8 cellular contexts compared by ENCODE assay signal in the genomic region with DNA sequence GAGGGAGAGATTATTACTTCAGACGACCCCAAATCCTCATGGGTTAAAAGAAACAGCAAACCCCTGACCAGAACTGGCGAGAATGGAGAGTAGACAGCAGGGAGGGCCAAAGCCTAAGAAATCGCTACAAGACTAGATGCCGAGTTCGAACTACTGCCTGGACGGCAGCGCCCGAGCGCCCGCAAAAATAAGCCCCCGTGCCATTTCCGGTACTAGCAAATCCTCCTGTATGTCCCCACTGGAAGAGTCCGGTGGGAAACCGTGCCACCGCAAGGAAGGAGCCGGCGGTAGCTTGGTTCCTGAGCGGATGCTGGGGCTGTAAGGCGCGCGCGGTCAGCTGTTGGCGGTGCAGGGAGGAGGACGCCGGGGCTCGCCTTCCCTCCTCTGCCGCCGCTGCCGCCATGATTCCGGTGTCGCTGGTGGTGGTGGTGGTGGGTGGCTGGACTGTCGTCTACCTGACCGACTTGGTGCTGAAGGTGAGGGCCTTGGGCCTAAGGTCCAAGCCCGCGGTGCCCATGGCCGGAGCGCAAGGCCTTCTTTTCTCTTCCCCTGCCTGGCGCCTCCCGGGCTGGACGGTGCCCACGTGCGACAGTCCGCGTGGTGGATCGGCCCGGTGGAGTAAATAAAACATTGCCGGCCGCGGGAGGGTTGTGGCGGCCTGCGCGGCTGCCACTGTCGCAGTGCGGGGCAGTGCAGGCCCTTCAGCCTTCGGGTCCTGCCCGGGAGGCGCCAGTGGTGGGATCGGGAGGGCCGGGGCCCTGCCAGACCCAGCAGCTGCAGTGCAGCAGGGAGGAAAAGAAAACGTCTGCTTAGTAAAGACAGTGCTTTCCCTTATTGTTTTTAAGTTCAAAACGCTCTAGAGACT. TPM values are rescaled to one million over a fixed set of nuclear protein-coding genes. Genes with fewer than 3 reads are reported as not detected.
DNase-seq lines count a peak whose midpoint lies in the region; ATAC-seq and TF ChIP-seq lines count a peak whose summit lies in the region.

MBTPS2 (plus strand) TSS at position 284 of the 865 bp plus-strand sequence; CDS start at position 402, 118 bp downstream.

- peaks cover 6 to 15% (median 6%) of the 10 kb centered on the region in 4 donors for H3K4me1 Mint-ChIP-seq in CD4-positive, alpha-beta memory T cell
- H3K4me1 Mint-ChIP-seq in activated CD4-positive, alpha-beta memory T cell treated with anti-CD3 and anti-CD28 coated beads, Interleukin-2, amount 10 ng/mL, durations not matched to agents 7 days and 5 days: peaks cover 11% of the 10 kb centered on the region

- no peaks in the 10 kb centered on the region for H3K27me3 ChIP-seq in CD4-positive, alpha-beta memory T cell (ENCODE audit: insufficient read depth, low read length)
- H3K27me3 ChIP-seq in ectodermal cell (ENCODE audit: control insufficient read depth, insufficient read depth, low read length, poor library complexity, severe bottlenecking) (no peaks in the 10 kb centered on the region), lower lobe of right lung (ENCODE audit: low read depth) (no peaks in the 10 kb centered on the region)

- H3K27me3 Mint-ChIP-seq in CD4-positive, alpha-beta memory T cell: no peaks in the 10 kb centered on the region
- H3K27me3 Mint-ChIP-seq in activated CD4-positive, alpha-beta memory T cell treated with anti-CD3 and anti-CD28 coated beads, Interleukin-2, amount 10 ng/mL, durations not matched to agents 7 days and 5 days: peaks cover 2% of the 10 kb centered on the region

- peak within 1 kb of the TSS; percentile 36 to 70 for H3K4me3 ChIP-seq in CD4-positive, alpha-beta memory T cell (ENCODE audit: low read length in 2 of 2)
- H3K4me3 ChIP-seq in ectodermal cell (ENCODE audit: insufficient read depth, low read depth, low read length) (peak within 1 kb of the TSS; percentile 75), lower lobe of right lung (peak within 1 kb of the TSS; percentile 67)

- peak within 1 kb of the TSS; percentile 60 for H3K27ac ChIP-seq in CD4-positive, alpha-beta memory T cell (ENCODE audit: low read depth, low read length)
- H3K27ac ChIP-seq in ectodermal cell (ENCODE audit: insufficient read depth, low read depth, low read length, poor library complexity, severe bottlenecking) (no peak within 1 kb of the TSS), lower lobe of right lung (peak within 1 kb of the TSS; percentile 84)

- H3K36me3 Mint-ChIP-seq in CD4-positive, alpha-beta memory T cell: peaks cover 3 to 12% of the 10 kb centered on the region in 2 donors
- H3K36me3 Mint-ChIP-seq in activated CD4-positive, alpha-beta memory T cell treated with anti-CD3 and anti-CD28 coated beads, Interleukin-2, amount 10 ng/mL, durations not matched to agents 7 days and 5 days (ENCODE audit: low read depth): peaks cover 6% of the 10 kb centered on the region

- POLR2A ChIA-PET in CD4-positive, alpha-beta memory T cell (lab: Charles Lee; ENCODE audit: partially characterized antibody): interaction anchor here (0.7 to 1.4 kb wide), 7 partner anchors 10 to 146 kb away, joined by 3 to 8 read pairs (median 3); no protein-coding TSS in a partner anchor
- POLR2A ChIA-PET in activated CD4-positive, alpha-beta memory T cell treated with anti-CD3 and anti-CD28 coated beads, Interleukin-2, amount 10 ng/mL, durations not matched to agents 7 days and 5 days (lab: Charles Lee): interaction anchor here (1.0 to 1.9 kb wide), 4 partner anchors 11 to 134 kb away, joined by 3 to 8 read pairs (median 4); partner anchors contain the start of gene SMS

- peak within 1 kb of the TSS; percentile 82 to 93 (median 91) for H3K27ac Mint-ChIP-seq in CD4-positive, alpha-beta memory T cell
- peak within 1 kb of the TSS; percentile 84 for H3K27ac Mint-ChIP-seq in activated CD4-positive, alpha-beta memory T cell treated with anti-CD3 and anti-CD28 coated beads, Interleukin-2, amount 10 ng/mL, durations not matched to agents 7 days and 5 days

- no peaks in the 10 kb centered on the region for H3K9me3 ChIP-seq in CD4-positive, alpha-beta memory T cell (ENCODE audit: control insufficient read depth in 1 of 2, low read length in 2 of 2)
- H3K9me3 ChIP-seq in ectodermal cell (ENCODE audit: control insufficient read depth, low read length) (no peaks in the 10 kb centered on the region), lower lobe of right lung (no peaks in the 10 kb centered on the region)

- H3K4me1 ChIP-seq in CD4-positive, alpha-beta memory T cell (ENCODE audit: insufficient read depth, low read length): peaks cover 8% of the 10 kb centered on the region
- H3K4me1 ChIP-seq in ectodermal cell (ENCODE audit: control insufficient read depth, insufficient read depth, low read length) (no peaks in the 10 kb centered on the region), lower lobe of right lung (no peaks in the 10 kb centered on the region)

- CTCF ChIA-PET in CD4-positive, alpha-beta memory T cell (lab: Charles Lee; ENCODE audit: partially characterized antibody): no interaction called here
- CTCF ChIA-PET in activated CD4-positive, alpha-beta memory T cell treated with anti-CD3 and anti-CD28 coated beads, Interleukin-2, amount 10 ng/mL, durations not matched to agents 7 days and 5 days (lab: Charles Lee): interaction anchor here (0.6 to 3.0 kb wide), 4 partner anchors 40 to 146 kb away, joined by 3 to 25 read pairs (median 5); no protein-coding TSS in a partner anchor

- TF ChIP-seq CTCF in lower lobe of right lung (IDR thresholded peaks at IDR 0.05): no peak

- intact Hi-C loops in CD4-positive, alpha-beta memory T cell (cut with micrococcal nuclease): loop anchor here (1.0 kb wide), 1 partner anchor 101 kb away; the partner anchor contains the start of gene SMS
- intact Hi-C loops in lower lobe of right lung (cut with DNase I): no loop called here

- WGBS in ectodermal cell, 2 experiments: 0 to 1% methylated on average over 56 to 59 of the region's 61 CpGs

- H3K4me3 Mint-ChIP-seq in CD4-positive, alpha-beta memory T cell: peak within 1 kb of the TSS; percentile 83 to 96 (median 92)
- H3K4me3 Mint-ChIP-seq in activated CD4-positive, alpha-beta memory T cell treated with anti-CD3 and anti-CD28 coated beads, Interleukin-2, amount 10 ng/mL, durations not matched to agents 7 days and 5 days: peak within 1 kb of the TSS; percentile 76

- peaks cover 0 to 3% (median 0%) of the 10 kb centered on the region in 8 donors for H3K9me3 Mint-ChIP-seq in CD4-positive, alpha-beta memory T cell
- no peaks in the 10 kb centered on the region for H3K9me3 Mint-ChIP-seq in activated CD4-positive, alpha-beta memory T cell treated with anti-CD3 and anti-CD28 coated beads, Interleukin-2, amount 10 ng/mL, durations not matched to agents 7 days and 5 days

- no peaks in the 10 kb centered on the region for H3K36me3 ChIP-seq in CD4-positive, alpha-beta memory T cell (ENCODE audit: insufficient read depth, low read length)
- H3K36me3 ChIP-seq in ectodermal cell (ENCODE audit: control insufficient read depth, insufficient read depth, low read length): no peaks in the 10 kb centered on the region
- peaks cover 9% of the 10 kb centered on the region for H3K36me3 ChIP-seq in lower lobe of right lung

- DNase-seq in CD4-positive, alpha-beta memory T cell: peak; percentile 77 to 80 (median 78)
- DNase-seq in NCI-H82 treated with DMSO at 0.1 percent for 48 hours (lab: John Stamatoyannopoulos, UW; ENCODE audit: unreplicated experiment) (peak; percentile 77), lower lobe of right lung (peak; percentile 84)
- peak; percentile 85 for DNase-seq in activated CD4-positive, alpha-beta memory T cell treated with anti-CD3 and anti-CD28 coated beads, Interleukin-2, amount 10 ng/mL, durations not matched to agents 7 days and 5 days
- DNase-seq in stimulated activated CD4-positive, alpha-beta T cell treated with anti-CD3 and anti-CD28 coated beads, TNF-alpha, amount 100 ng/mL, for 1 hour (ENCODE audit: low read depth in 3 of 3, low spot score in 1 of 3): peak; percentile 48 to 69 (median 67)

- ATAC-seq in GM19452 (IDR thresholded peaks at IDR 0.05; ENCODE audit: unreplicated experiment): peak; percentile 83
- ATAC-seq in HG03575 (IDR thresholded peaks at IDR 0.05; ENCODE audit: extremely low read depth, insufficient number of reproducible peaks, low FRiP score, unreplicated experiment): peak; percentile 63
- ATAC-seq in lower lobe of right lung: peak; percentile 96 to 99

RNA-seq across cellular contexts. Expression of gene MBTPS2, which starts in this region (rescaled TPM):
- total RNA-seq in CD4-positive, alpha-beta memory T cell: 1 to 10 TPM; 6.5 to 6.9 TPM
- 1 to 10 TPM; 6.5 to 8.0 TPM for polyA plus RNA-seq in CD4-positive, alpha-beta memory T cell
- total RNA-seq in activated CD4-positive, alpha-beta memory T cell treated with anti-CD3 and anti-CD28 coated beads, Interleukin-2, amount 10 ng/mL, durations not matched to agents 7 days and 5 days: 1 to 10 TPM; 8.5 to 9.1 TPM
- 11.7 TPM for polyA plus RNA-seq in ectodermal cell (2013, experiment 1 of 4)
- polyA plus RNA-seq in ectodermal cell (2013, experiment 2 of 4): 13.5 TPM
- polyA plus RNA-seq in ectodermal cell (2013, experiment 3 of 4): 10.6 TPM
- polyA plus RNA-seq in ectodermal cell (2013, experiment 4 of 4): 12.2 TPM
- total RNA-seq in lower lobe of right lung: 11.2 TPM
